Comparison of ENCODE assay signal across 14 cellular contexts in genomic region chr11:64848214-64848778, GRCh38. TPM values are rescaled to one million over a fixed set of nuclear protein-coding genes. Genes with fewer than 3 reads are reported as not detected.
DNase-seq lines count a peak whose midpoint lies in the region; ATAC-seq, FAIRE-seq and TF ChIP-seq lines count a peak whose summit lies in the region.
"Had no signal": no experiment of that assay in that cellular context is flagged by ENCODE, and none has a peak within 500 bp of the region (broad histone marks: within the 10 kb centered on the region; RNA-seq: fewer than 3 reads in every experiment).

No MANE protein-coding gene starts in this region.

- peaks cover 14% of the 10 kb centered on the region for H3K4me1 ChIP-seq in IMR-90 (ENCODE audit: control insufficient read depth, insufficient read depth, low read length)
- H3K4me1 ChIP-seq in K562 (replicated peaks in 1 of 2; ENCODE audit: control insufficient read depth in 2 of 2, insufficient read depth in 2 of 2, low read length in 2 of 2): peaks cover 46 to 82% of the 10 kb centered on the region in 2 experiments

- H3K79me2 ChIP-seq in K562 (ENCODE audit: control insufficient read depth, insufficient read depth, low read length): peaks cover 9% of the 10 kb centered on the region; the same call in 2 of the 3 replicates

- DNase-seq in T-helper 1 cell (no peak), IMR-90 (no peak), K562 (ENCODE audit: extremely low read depth in 1 of 4, low spot score in 3 of 4) (peak in 1 of 4 experiments; percentile 30), neural crest cell (ENCODE audit: low read depth, low spot score) (no peak), middle frontal gyrus (ENCODE audit: extremely low spot score, low spot score) (no peak), head of caudate nucleus (no peak), NCI-H69 (lab: John Stamatoyannopoulos, UW) (no peak)
- DNase-seq: GDM1; NCI-H345; ovary; stimulated activated CD4-positive, alpha-beta T cell treated with anti-CD3 and anti-CD28 coated beads, Interleukin-2, amount 100 ng/mL, for 24 hours had no signal

- peaks cover 50% of the 10 kb centered on the region for H3K4me1 Mint-ChIP-seq in T-helper 1 cell treated with Interleukin-12 subunit alpha and Interleukin-12 subunit beta and Interleukin-4 antibody, amounts not matched to agents 30 μg/mL and 1 μg/mL, for 36 hours (ENCODE audit: low read depth)
- peaks cover 15% of the 10 kb centered on the region for H3K4me1 Mint-ChIP-seq in neural crest cell

- no peaks in the 10 kb centered on the region for H3K27me3 Mint-ChIP-seq in T-helper 1 cell treated with Interleukin-12 subunit alpha and Interleukin-12 subunit beta and Interleukin-4 antibody, amounts not matched to agents 30 μg/mL and 1 μg/mL, for 36 hours (ENCODE audit: low read depth)
- H3K27me3 Mint-ChIP-seq in neural crest cell (ENCODE audit: low read depth): peaks cover 17% of the 10 kb centered on the region

- H2AK5ac ChIP-seq in IMR-90 (ENCODE audit: low read depth, low read length): peak overlapping the region; percentile 46

- H3K9ac ChIP-seq in IMR-90 (ENCODE audit: low read depth, low read length): no peak overlapping the region
- peak overlapping the region in 1 of 2 experiments; percentile 87; a peak in 2 of 4 replicates for H3K9ac ChIP-seq in K562 (ENCODE audit: insufficient read depth in 1 of 2, low read depth in 2 of 2, low read length in 2 of 2)

- no peak for TF ChIP-seq EP300 in K562 (IDR thresholded peaks at IDR 0.05; ENCODE audit: low read length)

- intact Hi-C loops in IMR-90 (cut with micrococcal nuclease): loop anchor here (1.0 to 5.0 kb wide), 2 partner anchors 149 to 166 kb away; partner anchors contain the start of genes ARL2 and BATF2
- intact Hi-C loops in K562 (cut with micrococcal nuclease): loop anchor here (5.0 to 10.0 kb wide), 2 partner anchors 264 to 407 kb away; partner anchors contain the start of gene TM7SF2
- intact Hi-C loops in head of caudate nucleus (cut with DNase I): no loop called here

- peak overlapping the region; percentile 7; the same call in 1 of the 2 replicates for H3K4ac ChIP-seq in IMR-90 (ENCODE audit: low read depth, low read length)

- no peak overlapping the region for H3K18ac ChIP-seq in IMR-90 (ENCODE audit: low read depth, low read length)

- no peak overlapping the region for H3K27ac ChIP-seq in IMR-90 (ENCODE audit: insufficient read depth, low read length)
- H3K27ac ChIP-seq in K562 (ENCODE audit: extremely low read depth, low read depth, low read length): no peak overlapping the region
- H3K27ac ChIP-seq: ovary, SK-N-MC had no signal

- H3K4me3 Mint-ChIP-seq in T-helper 1 cell treated with Interleukin-12 subunit alpha and Interleukin-12 subunit beta and Interleukin-4 antibody, amounts not matched to agents 30 μg/mL and 1 μg/mL, for 36 hours: no peak overlapping the region
- H3K4me3 Mint-ChIP-seq in neural crest cell: peak overlapping the region; percentile 48

- H3K4me3 ChIP-seq in IMR-90 (ENCODE audit: insufficient read depth, low read depth, low read length) (no peak overlapping the region), K562 (no peak overlapping the region)
- H3K4me3 ChIP-seq: ovary, SK-N-MC had no signal

- no peak overlapping the region for H2BK20ac ChIP-seq in IMR-90 (ENCODE audit: low read depth, low read length)

- no peak overlapping the region for H3K4me2 ChIP-seq in IMR-90 (ENCODE audit: low read depth, low read length)
- H3K4me2 ChIP-seq in K562 (ENCODE audit: insufficient read depth, low read length): no peak overlapping the region; the same call in 1 of the 2 replicates

- H3K36me3 Mint-ChIP-seq in T-helper 1 cell treated with Interleukin-12 subunit alpha and Interleukin-12 subunit beta and Interleukin-4 antibody, amounts not matched to agents 30 μg/mL and 1 μg/mL, for 36 hours (ENCODE audit: low read depth): peaks cover 5% of the 10 kb centered on the region
- no peaks in the 10 kb centered on the region for H3K36me3 Mint-ChIP-seq in neural crest cell (ENCODE audit: low read depth)

- H3K14ac ChIP-seq in IMR-90 (replicated peaks; ENCODE audit: low read depth, low read length): no peak overlapping the region

- no peaks in the 10 kb centered on the region for H4K20me1 ChIP-seq in IMR-90 (ENCODE audit: insufficient read depth, low read length)
- no peaks in the 10 kb centered on the region for H4K20me1 ChIP-seq in K562 (replicated peaks; ENCODE audit: control insufficient read depth, insufficient read depth, low read length)

- CTCF ChIA-PET in IMR-90 (lab: Yijun Ruan, JAX): interaction anchor here (0.6 to 3.3 kb wide), 8 partner anchors 24 to 148 kb away, joined by 3 to 15 read pairs (median 4); partner anchors contain the start of genes BATF2 and EHD1
- CTCF ChIA-PET in K562 (lab: Yijun Ruan, JAX; ENCODE audit: low intra/inter-chr PET ratio): interaction anchor here (1.5 to 3.7 kb wide), 3 partner anchors 46 to 270 kb away, joined by 4 to 39 read pairs (median 7); partner anchors contain the start of genes BATF2 and ZNHIT2

- H3K36me3 ChIP-seq in IMR-90 (ENCODE audit: control insufficient read depth, insufficient read depth, low read length): peaks cover 3% of the 10 kb centered on the region; the same call in 1 of the 2 replicates
- peaks cover 4% of the 10 kb centered on the region; the same call in 1 of the 3 replicates for H3K36me3 ChIP-seq in K562 (ENCODE audit: control insufficient read depth, insufficient read depth, low read length)
- H3K36me3 ChIP-seq: ovary had no signal

- WGBS in IMR-90 (ENCODE audit: extremely low coverage in 2 of 2, insufficient read length in 1 of 2), 2 experiments: 81% methylated on average over 2 of the region's 6 CpGs; no CpG with 5 or more reads in 1 of the 2 experiments
- 31% methylated on average over 6 of the region's 6 CpGs for WGBS in K562 (ENCODE audit: insufficient coverage, low coverage, missing lambda C conversion rate)

- no peaks in the 10 kb centered on the region for H3K27me3 ChIP-seq in IMR-90 (ENCODE audit: control insufficient read depth, insufficient read depth, low read length)
- no peaks in the 10 kb centered on the region; a peak in 1 of 5 replicates for H3K27me3 ChIP-seq in K562 (ENCODE audit: control insufficient read depth in 2 of 2, insufficient read depth in 2 of 2, low read length in 2 of 2)
- H3K27me3 ChIP-seq: ovary had no signal

- H2BK5ac ChIP-seq in IMR-90 (ENCODE audit: low read depth, low read length, poor library complexity, severe bottlenecking): no peak overlapping the region

- H2BK120ac ChIP-seq in IMR-90 (ENCODE audit: low read depth, low read length): no peak overlapping the region

- H4K91ac ChIP-seq in IMR-90 (ENCODE audit: insufficient read depth, low read depth, low read length): no peak overlapping the region; the same call in 1 of the 2 replicates

- H2AFZ ChIP-seq in IMR-90 (replicated peaks; ENCODE audit: low read length, poor library complexity) (no peak overlapping the region), K562 (ENCODE audit: low read depth, low read length) (peak overlapping the region; percentile 61)

- no peaks in the 10 kb centered on the region for H3K9me3 ChIP-seq in IMR-90 (ENCODE audit: control insufficient read depth, insufficient read depth, low read length)
- H3K9me3 ChIP-seq in K562 (replicated peaks; ENCODE audit: control insufficient read depth, insufficient read depth, low read depth, low read length): no peaks in the 10 kb centered on the region
- H3K9me3 ChIP-seq: ovary had no signal

- no peak overlapping the region for H3K23ac ChIP-seq in IMR-90 (ENCODE audit: low read depth, low read length)

- no TSS peak for BruUV-seq in IMR-90 (replicated peaks; lab: Mats Ljungman, UMichigan)
- no TSS peak for BruUV-seq in K562 (replicated peaks; lab: Mats Ljungman, UMichigan)

- peak overlapping the region; percentile 49 for H3K27ac Mint-ChIP-seq in T-helper 1 cell treated with Interleukin-12 subunit alpha and Interleukin-12 subunit beta and Interleukin-4 antibody, amounts not matched to agents 30 μg/mL and 1 μg/mL, for 36 hours
- H3K27ac Mint-ChIP-seq in neural crest cell (ENCODE audit: unreplicated experiment): no peak overlapping the region

- peaks cover under 1 to 38% of the 10 kb centered on the region in 2 experiments; a peak in 3 of 4 replicates for H3K79me1 ChIP-seq in IMR-90 (ENCODE audit: low read depth in 1 of 2, low read length in 2 of 2)

- H3K9me1 ChIP-seq in IMR-90 (ENCODE audit: insufficient read depth, low read length) (no peaks in the 10 kb centered on the region), K562 (ENCODE audit: control insufficient read depth, insufficient read depth, low read length) (no peaks in the 10 kb centered on the region)

- POLR2A ChIA-PET in IMR-90 (lab: Charles Lee; ENCODE audit: unreplicated experiment): interaction anchor here (1.6 kb wide), 1 partner anchor 29 kb away, joined by 6 read pairs; no protein-coding TSS in a partner anchor
- POLR2A ChIA-PET in K562 (lab: Yijun Ruan, JAX): interaction anchor here (0.7 to 4.4 kb wide), 8 partner anchors 10 to 332 kb away, joined by 3 to 26 read pairs (median 4); partner anchors contain the start of genes ARL2 and EHD1

- no peak for TF ChIP-seq POLR2A in IMR-90 (IDR thresholded peaks at IDR 0.05; ENCODE audit: low read depth, low read length)
- no peak for TF ChIP-seq POLR2A in K562 (conservative IDR thresholded peaks at IDR 0.05)

- dilution Hi-C loops in IMR-90 (cut with HindIII; ENCODE audit: low sequenced_read_pairs, unreplicated experiment): no loop called here

- no peak for ATAC-seq in IMR-90 (ENCODE audit: low read depth)
- no peak for ATAC-seq in K562

- TF ChIP-seq RAD21 in IMR-90 (IDR thresholded peaks at IDR 0.05; ENCODE audit: low read length) (no peak), K562 (CRISPR knock-in tag; conservative IDR thresholded peaks at IDR 0.05 in 1 of 2, IDR thresholded peaks at IDR 0.05 in 1 of 2) (no peak)

- no peak overlapping the region for H3K56ac ChIP-seq in IMR-90 (ENCODE audit: extremely low read depth, insufficient read depth, low read length)

- H3K9me3 Mint-ChIP-seq in T-helper 1 cell treated with Interleukin-12 subunit alpha and Interleukin-12 subunit beta and Interleukin-4 antibody, amounts not matched to agents 30 μg/mL and 1 μg/mL, for 36 hours: no peaks in the 10 kb centered on the region
- no peaks in the 10 kb centered on the region for H3K9me3 Mint-ChIP-seq in neural crest cell

- no peak overlapping the region for H4K8ac ChIP-seq in IMR-90 (ENCODE audit: low read depth in 2 of 2, low read length in 2 of 2)

- TF ChIP-seq CTCF in IMR-90 (conservative IDR thresholded peaks at IDR 0.05; ENCODE audit: low read depth, low read length) (no peak), K562 (IDR thresholded peaks at IDR 0.05 in 2 of 3, conservative IDR thresholded peaks at IDR 0.05 in 1 of 3; ENCODE audit: insufficient read depth in 2 of 3, low read depth in 1 of 3, low read length in 3 of 3) (no peak), neural crest cell (conservative IDR thresholded peaks at IDR 0.05) (no peak)

- no peak overlapping the region for H2AK9ac ChIP-seq in IMR-90 (replicated peaks; ENCODE audit: low read depth, low read length, poor library complexity)

- H2BK15ac ChIP-seq in IMR-90 (ENCODE audit: low read depth, low read length): peak overlapping the region; percentile 27; the same call in 1 of the 3 replicates

- H4K5ac ChIP-seq in IMR-90 (ENCODE audit: low read depth, low read length): no peak overlapping the region

- in situ Hi-C loops in IMR-90 (cut with MboI; ENCODE audit: low sequenced_read_pairs): loop anchor here (5.0 to 10.0 kb wide), 2 partner anchors 44 to 157 kb away; no protein-coding TSS in a partner anchor
- in situ Hi-C loops in K562 (cut with MboI): loop anchor here (5.0 kb wide), 2 partner anchors 44 to 149 kb away; partner anchors contain the start of gene BATF2

- FAIRE-seq in K562 (lab: Jason Lieb, UNC): no peak
- FAIRE-seq: A204.1 had no signal

RNA-seq across cellular contexts. Expression of gene CDC42BPG, which starts 3.8 kb away (rescaled TPM):
- total RNA-seq in IMR-90 (2012; rRNA removed) (under 0.01 TPM in 2 replicates), K562 (2014; rRNA removed) (4.0 and 7.1 TPM in 2 replicates), K562 (2014; rRNA removed; fragmentation: Illumina TruSeq; extraction: Trizol) (0.99 and 1.1 TPM in 2 replicates), K562 (2015; rRNA removed; fragmentation: Illumina TruSeq; extraction: Trizol) (2.1 and 2.5 TPM in 2 replicates), K562 (2021) (7.4 and 8.8 TPM in 2 replicates), neural crest cell (3.0 and 3.5 TPM in 2 replicates)
- polyA plus RNA-seq in IMR-90 (2012; rRNA removed) (0.10 and 0.12 TPM in 2 replicates), K562 (2011; rRNA removed) (2.2 and 3.6 TPM in 2 replicates), K562 (2014; fragmentation: Illumina TruSeq; extraction: Trizol) (1.8 and 4.6 TPM in 2 replicates), K562 (2014; fragmentation: Nextera tagmentation; extraction: Ambion mirVana) (under 1 TPM; 0.04 to 0.08 TPM), K562 (2014; rRNA removed) (7.9 and 11.8 TPM in 2 replicates)
- polyA plus RNA-seq in IMR-90 (2012; cell fraction: cytosol; rRNA removed): 0.04 and 0.12 TPM in 2 replicates
- polyA plus RNA-seq in IMR-90 (2012; cell fraction: nucleus; rRNA removed; ENCODE audit: low replicate concordance): 0.50 and 0.59 TPM in 2 replicates
- total RNA-seq in K562 (2011; cell fraction: chromatin; rRNA removed; ENCODE audit: low replicate concordance): 19.1 and 64.6 TPM in 2 replicates
- 33.3 and 37.9 TPM in 2 replicates for total RNA-seq in K562 (2011; cell fraction: nucleolus; rRNA removed)
- total RNA-seq in K562 (2011; cell fraction: nucleoplasm; rRNA removed): 16.2 and 19.7 TPM in 2 replicates
- 2.0 and 4.5 TPM in 2 replicates for polyA plus RNA-seq in K562 (2011; cell fraction: cytosol; rRNA removed)
- polyA plus RNA-seq in K562 (2011; cell fraction: nucleus; rRNA removed): 15.1 and 28.5 TPM in 2 replicates
- 4.7 and 6.3 TPM in 2 replicates for polyA plus RNA-seq in K562 (2012)
- polyA minus RNA-seq in K562 (2011; rRNA and poly(A)+ RNA removed): 2.1 and 3.0 TPM in 2 replicates
- 3.2 and 3.5 TPM in 2 replicates for polyA minus RNA-seq in K562 (2011; cell fraction: cytosol; rRNA and poly(A)+ RNA removed)
- 12.1 and 12.2 TPM in 2 replicates for polyA minus RNA-seq in K562 (2011; cell fraction: nucleus; rRNA and poly(A)+ RNA removed)

RNA-seq across cellular contexts. Expression of gene EHD1, which starts 30.1 kb away (rescaled TPM):
- total RNA-seq in IMR-90 (2012; rRNA removed) (107 and 125 TPM in 2 replicates), K562 (2014; rRNA removed) (39.1 and 40.0 TPM in 2 replicates), K562 (2014; rRNA removed; fragmentation: Illumina TruSeq; extraction: Trizol) (7.2 and 11.5 TPM in 2 replicates), K562 (2015; rRNA removed; fragmentation: Illumina TruSeq; extraction: Trizol) (12.7 and 12.9 TPM in 2 replicates), K562 (2021) (65.0 and 69.6 TPM in 2 replicates), neural crest cell (74.2 and 77.2 TPM in 2 replicates)
- polyA plus RNA-seq in IMR-90 (2012; rRNA removed) (209 and 216 TPM in 2 replicates), K562 (2011; rRNA removed) (16.4 and 34.2 TPM in 2 replicates), K562 (2014; fragmentation: Illumina TruSeq; extraction: Trizol) (41.0 and 45.1 TPM in 2 replicates), K562 (2014; fragmentation: Nextera tagmentation; extraction: Ambion mirVana) (under 1 TPM; 0.46 to 0.59 TPM), K562 (2014; rRNA removed) (26.8 and 27.3 TPM in 2 replicates)
- polyA plus RNA-seq in IMR-90 (2012; cell fraction: cytosol; rRNA removed): 259 and 358 TPM in 2 replicates
- polyA plus RNA-seq in IMR-90 (2012; cell fraction: nucleus; rRNA removed; ENCODE audit: low replicate concordance): 267 and 410 TPM in 2 replicates
- total RNA-seq in K562 (2011; cell fraction: chromatin; rRNA removed; ENCODE audit: low replicate concordance): 20.8 and 92.1 TPM in 2 replicates
- total RNA-seq in K562 (2011; cell fraction: nucleolus; rRNA removed): 57.7 and 64.3 TPM in 2 replicates
- 24.2 and 37.8 TPM in 2 replicates for total RNA-seq in K562 (2011; cell fraction: nucleoplasm; rRNA removed)
- polyA plus RNA-seq in K562 (2011; cell fraction: cytosol; rRNA removed): 30.6 and 56.6 TPM in 2 replicates
- polyA plus RNA-seq in K562 (2011; cell fraction: nucleus; rRNA removed): 30.2 and 48.9 TPM in 2 replicates
- 38.5 and 52.8 TPM in 2 replicates for polyA plus RNA-seq in K562 (2012)
- polyA minus RNA-seq in K562 (2011; rRNA and poly(A)+ RNA removed): 26.8 and 39.2 TPM in 2 replicates
- 50.9 and 64.3 TPM in 2 replicates for polyA minus RNA-seq in K562 (2011; cell fraction: cytosol; rRNA and poly(A)+ RNA removed)
- polyA minus RNA-seq in K562 (2011; cell fraction: nucleus; rRNA and poly(A)+ RNA removed): 17.4 and 22.8 TPM in 2 replicates

RNA-seq across cellular contexts. Expression of gene MEN1, which starts 37.9 kb away (rescaled TPM):
- 8.8 and 9.4 TPM in 2 replicates for total RNA-seq in IMR-90 (2012; rRNA removed)
- polyA plus RNA-seq in IMR-90 (2012; rRNA removed): 35.7 and 44.7 TPM in 2 replicates
- polyA plus RNA-seq in IMR-90 (2012; cell fraction: cytosol; rRNA removed): 18.9 and 33.6 TPM in 2 replicates
- polyA plus RNA-seq in IMR-90 (2012; cell fraction: nucleus; rRNA removed; ENCODE audit: low replicate concordance): 65.7 and 129 TPM in 2 replicates
- 33.3 and 80.8 TPM in 2 replicates for total RNA-seq in K562 (2011; cell fraction: chromatin; rRNA removed; ENCODE audit: low replicate concordance)
- 78.7 and 86.4 TPM in 2 replicates for total RNA-seq in K562 (2011; cell fraction: nucleolus; rRNA removed)
- total RNA-seq in K562 (2011; cell fraction: nucleoplasm; rRNA removed): 51.5 and 54.8 TPM in 2 replicates
- total RNA-seq in K562 (2014; rRNA removed): 24.3 and 29.4 TPM in 2 replicates
- total RNA-seq in K562 (2014; rRNA removed; fragmentation: Illumina TruSeq; extraction: Trizol): 6.3 and 7.3 TPM in 2 replicates
- total RNA-seq in K562 (2015; rRNA removed; fragmentation: Illumina TruSeq; extraction: Trizol): 12.3 and 15.0 TPM in 2 replicates
- total RNA-seq in K562 (2021): 55.7 and 57.2 TPM in 2 replicates
- 19.3 and 34.7 TPM in 2 replicates for polyA plus RNA-seq in K562 (2011; rRNA removed)
- polyA plus RNA-seq in K562 (2011; cell fraction: cytosol; rRNA removed): 22.5 and 54.7 TPM in 2 replicates
- polyA plus RNA-seq in K562 (2011; cell fraction: nucleus; rRNA removed): 88.7 and 149 TPM in 2 replicates
- polyA plus RNA-seq in K562 (2012): 41.1 and 44.4 TPM in 2 replicates
- polyA plus RNA-seq in K562 (2014; fragmentation: Illumina TruSeq; extraction: Trizol): 42.7 and 48.3 TPM in 2 replicates
- polyA plus RNA-seq in K562 (2014; fragmentation: Nextera tagmentation; extraction: Ambion mirVana): 1 to 10 TPM; 3.4 to 3.9 TPM
- 40.5 and 42.5 TPM in 2 replicates for polyA plus RNA-seq in K562 (2014; rRNA removed)
- 6.3 and 9.1 TPM in 2 replicates for polyA minus RNA-seq in K562 (2011; rRNA and poly(A)+ RNA removed)
- polyA minus RNA-seq in K562 (2011; cell fraction: cytosol; rRNA and poly(A)+ RNA removed): 24.1 and 29.2 TPM in 2 replicates
- 19.9 and 21.0 TPM in 2 replicates for polyA minus RNA-seq in K562 (2011; cell fraction: nucleus; rRNA and poly(A)+ RNA removed)
- 54.8 and 57.9 TPM in 2 replicates for total RNA-seq in neural crest cell

RNA-seq across cellular contexts. Expression of gene MAP4K2, which starts 45.3 kb away (rescaled TPM):
- 9.2 and 11.7 TPM in 2 replicates for total RNA-seq in IMR-90 (2012; rRNA removed)
- 16.6 and 22.2 TPM in 2 replicates for polyA plus RNA-seq in IMR-90 (2012; rRNA removed)
- polyA plus RNA-seq in IMR-90 (2012; cell fraction: cytosol; rRNA removed): 18.8 and 24.1 TPM in 2 replicates
- polyA plus RNA-seq in IMR-90 (2012; cell fraction: nucleus; rRNA removed; ENCODE audit: low replicate concordance): 41.7 and 95.5 TPM in 2 replicates
- total RNA-seq in K562 (2011; cell fraction: chromatin; rRNA removed; ENCODE audit: low replicate concordance): 11.3 and 40.1 TPM in 2 replicates
- total RNA-seq in K562 (2011; cell fraction: nucleolus; rRNA removed): 20.5 and 22.5 TPM in 2 replicates
- total RNA-seq in K562 (2011; cell fraction: nucleoplasm; rRNA removed): 7.3 and 11.7 TPM in 2 replicates
- 9.6 and 13.7 TPM in 2 replicates for total RNA-seq in K562 (2014; rRNA removed)
- 3.4 and 4.9 TPM in 2 replicates for total RNA-seq in K562 (2014; rRNA removed; fragmentation: Illumina TruSeq; extraction: Trizol)
- 7.0 and 8.5 TPM in 2 replicates for total RNA-seq in K562 (2015; rRNA removed; fragmentation: Illumina TruSeq; extraction: Trizol)
- 13.9 and 14.5 TPM in 2 replicates for total RNA-seq in K562 (2021)
- polyA plus RNA-seq in K562 (2011; rRNA removed): 7.3 and 11.2 TPM in 2 replicates
- 11.2 and 14.4 TPM in 2 replicates for polyA plus RNA-seq in K562 (2011; cell fraction: cytosol; rRNA removed)
- polyA plus RNA-seq in K562 (2011; cell fraction: nucleus; rRNA removed): 40.2 and 43.0 TPM in 2 replicates
- polyA plus RNA-seq in K562 (2012): 9.6 and 14.0 TPM in 2 replicates
- 8.5 and 12.2 TPM in 2 replicates for polyA plus RNA-seq in K562 (2014; fragmentation: Illumina TruSeq; extraction: Trizol)
- polyA plus RNA-seq in K562 (2014; fragmentation: Nextera tagmentation; extraction: Ambion mirVana): under 1 TPM; 0.13 to 0.39 TPM
- 10.5 and 11.6 TPM in 2 replicates for polyA plus RNA-seq in K562 (2014; rRNA removed)
- polyA minus RNA-seq in K562 (2011; rRNA and poly(A)+ RNA removed): 5.1 and 6.7 TPM in 2 replicates
- polyA minus RNA-seq in K562 (2011; cell fraction: cytosol; rRNA and poly(A)+ RNA removed): 8.8 and 11.1 TPM in 2 replicates
- 5.8 and 12.4 TPM in 2 replicates for polyA minus RNA-seq in K562 (2011; cell fraction: nucleus; rRNA and poly(A)+ RNA removed)
- 13.1 and 14.6 TPM in 2 replicates for total RNA-seq in neural crest cell
